Comparison of ENCODE assay signal across 20 cellular contexts in the genomic region with DNA sequence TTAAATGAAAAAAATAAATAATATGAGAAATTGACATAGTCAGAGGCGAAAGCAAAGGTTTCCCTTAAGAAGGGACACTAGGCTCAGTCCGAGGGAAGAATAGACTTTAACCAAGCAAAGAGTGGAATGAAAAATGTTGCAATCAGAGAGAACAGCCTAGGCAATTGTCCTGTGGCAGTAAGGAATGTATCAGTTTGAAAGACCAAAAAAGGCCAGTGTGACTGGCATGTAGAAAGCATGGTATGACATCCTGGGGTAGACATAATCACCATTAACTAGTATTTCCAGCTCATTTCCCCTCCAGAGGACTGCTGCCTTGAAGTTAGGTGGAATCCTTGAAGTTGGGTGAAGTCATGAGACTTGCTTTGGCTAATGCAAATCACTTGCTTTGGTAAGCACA.
"Had no signal": no experiment of that assay in that cellular context is flagged by ENCODE, and none has a peak within 500 bp of the region (broad histone marks: within the 10 kb centered on the region; RNA-seq: fewer than 3 reads in every experiment).

No MANE protein-coding gene starts in this region.

- H3K27ac Mint-ChIP-seq: activated CD4-positive, alpha-beta T cell treated with anti-CD3 and anti-CD28 coated beads, Interleukin-2, amount 10 ng/mL, durations not matched to agents 7 days and 5 days; activated CD8-positive, alpha-beta T cell treated with anti-CD3 and anti-CD28 coated beads, Interleukin-2, amount 10 ng/mL, durations not matched to agents 7 days and 5 days; activated naive CD4-positive, alpha-beta T cell treated with anti-CD3 and anti-CD28 coated beads, Interleukin-2, amount 10 ng/mL, durations not matched to agents 7 days and 5 days; activated naive CD8-positive, alpha-beta T cell treated with anti-CD3 and anti-CD28 coated beads, Interleukin-2, amount 50 U/mL, for 24 hours; endodermal cell had no signal

- H3K9me3 Mint-ChIP-seq: activated CD4-positive, alpha-beta T cell treated with anti-CD3 and anti-CD28 coated beads, Interleukin-2, amount 10 ng/mL, durations not matched to agents 7 days and 5 days; activated naive CD4-positive, alpha-beta T cell treated with anti-CD3 and anti-CD28 coated beads, Interleukin-2, amount 10 ng/mL, durations not matched to agents 7 days and 5 days; activated naive CD8-positive, alpha-beta T cell treated with anti-CD3 and anti-CD28 coated beads, Interleukin-2, amount 50 U/mL, for 24 hours; activated T-cell treated with anti-CD3 and anti-CD28 coated beads, Interleukin-2, amount 50 U/mL, for 4 hours; naive thymus-derived CD8-positive, alpha-beta T cell had no signal

- H3K36me3 ChIP-seq: brain microvascular endothelial cell, neutrophil, pancreas, tibial artery had no signal

- H3K27me3 ChIP-seq: brain microvascular endothelial cell, neutrophil, pancreas, tibial artery had no signal

- H3K27ac ChIP-seq: brain microvascular endothelial cell, epithelial cell of prostate, neutrophil, pancreas, tibial artery had no signal

- DNase-seq: activated CD4-positive, alpha-beta T cell treated with anti-CD3 and anti-CD28 coated beads, Interleukin-2, amount 10 ng/mL, durations not matched to agents 7 days and 5 days; activated CD8-positive, alpha-beta T cell treated with anti-CD3 and anti-CD28 coated beads, Interleukin-2, amount 10 ng/mL, durations not matched to agents 7 days and 5 days; activated naive CD4-positive, alpha-beta T cell treated with anti-CD3 and anti-CD28 coated beads, Interleukin-2, amount 10 ng/mL, durations not matched to agents 7 days and 5 days; activated naive CD8-positive, alpha-beta T cell treated with anti-CD3 and anti-CD28 coated beads, Interleukin-2, amount 50 U/mL, for 24 hours; activated T-cell treated with anti-CD3 and anti-CD28 coated beads, Interleukin-2, amount 50 U/mL, for 4 hours; central memory CD4-positive, alpha-beta T cell; endodermal cell; naive thymus-derived CD8-positive, alpha-beta T cell; stimulated activated CD4-positive, alpha-beta T cell treated with anti-CD3 and anti-CD28 coated beads, Interleukin-12 subunit alpha, Interleukin-12 subunit beta, amount 100 ng/mL, for 4 hours; stimulated activated CD4-positive, alpha-beta T cell treated with anti-CD3 and anti-CD28 coated beads, Interleukin-1b, Interleukin-23, amount 100 ng/mL, for 48 hours; stimulated activated CD8-positive, alpha-beta memory T cell treated with anti-CD3 and anti-CD28 coated beads, Interleukin-4, amount 100 ng/mL, for 48 hours; stimulated activated naive CD4-positive, alpha-beta T cell treated with Interleukin-2 at 50 U/mL for 16 hours; T1000; tibial artery had no signal

- H3K4me1 Mint-ChIP-seq: activated CD4-positive, alpha-beta T cell treated with anti-CD3 and anti-CD28 coated beads, Interleukin-2, amount 10 ng/mL, durations not matched to agents 7 days and 5 days; activated naive CD4-positive, alpha-beta T cell treated with anti-CD3 and anti-CD28 coated beads, Interleukin-2, amount 10 ng/mL, durations not matched to agents 7 days and 5 days; activated naive CD8-positive, alpha-beta T cell treated with anti-CD3 and anti-CD28 coated beads, Interleukin-2, amount 50 U/mL, for 24 hours; naive thymus-derived CD8-positive, alpha-beta T cell had no signal

- H3K9me3 ChIP-seq: neutrophil, pancreas, tibial artery had no signal

- H3K4me1 ChIP-seq: pancreas, tibial artery had no signal

- H3K4me3 Mint-ChIP-seq: activated CD4-positive, alpha-beta T cell treated with anti-CD3 and anti-CD28 coated beads, Interleukin-2, amount 10 ng/mL, durations not matched to agents 7 days and 5 days; activated CD8-positive, alpha-beta T cell treated with anti-CD3 and anti-CD28 coated beads, Interleukin-2, amount 10 ng/mL, durations not matched to agents 7 days and 5 days; activated naive CD4-positive, alpha-beta T cell treated with anti-CD3 and anti-CD28 coated beads, Interleukin-2, amount 10 ng/mL, durations not matched to agents 7 days and 5 days; activated naive CD8-positive, alpha-beta T cell treated with anti-CD3 and anti-CD28 coated beads, Interleukin-2, amount 50 U/mL, for 24 hours; activated T-cell treated with anti-CD3 and anti-CD28 coated beads, Interleukin-2, amount 50 U/mL, for 4 hours; endodermal cell; naive thymus-derived CD8-positive, alpha-beta T cell had no signal

- FAIRE-seq: colon, frontal cortex, pancreas had no signal

- H3K4me3 ChIP-seq: pancreas, tibial artery had no signal

- ATAC-seq: activated CD8-positive, alpha-beta T cell treated with anti-CD3 and anti-CD28 coated beads, Interleukin-2, amount 10 ng/mL, durations not matched to agents 7 days and 5 days; activated naive CD8-positive, alpha-beta T cell treated with anti-CD3 and anti-CD28 coated beads, Interleukin-2, amount 50 U/mL, for 24 hours; activated T-cell treated with anti-CD3 and anti-CD28 coated beads, Interleukin-2, amount 50 U/mL, for 4 hours; naive thymus-derived CD8-positive, alpha-beta T cell; pancreas had no signal

- H3K27me3 Mint-ChIP-seq: activated CD4-positive, alpha-beta T cell treated with anti-CD3 and anti-CD28 coated beads, Interleukin-2, amount 10 ng/mL, durations not matched to agents 7 days and 5 days; activated naive CD8-positive, alpha-beta T cell treated with anti-CD3 and anti-CD28 coated beads, Interleukin-2, amount 50 U/mL, for 24 hours; naive thymus-derived CD8-positive, alpha-beta T cell had no signal

- H3K36me3 Mint-ChIP-seq: activated naive CD4-positive, alpha-beta T cell treated with anti-CD3 and anti-CD28 coated beads, Interleukin-2, amount 10 ng/mL, durations not matched to agents 7 days and 5 days; naive thymus-derived CD8-positive, alpha-beta T cell had no signal
